In genomic region chr12:54357802-54358619, GRCh38 we compare ENCODE assay signal across 1 cellular context.
A peak's percentile ranks its signal among the peaks of the same experiment; 100 is the strongest.
TF ChIP-seq lines count a peak whose summit lies in the region.

No MANE protein-coding gene starts in this region.

TF ChIP-seq in K562, 482 proteins besides CTCF, POLR2A, EP300 and RAD21 (continued from another document and continues in another):
- TF ChIP-seq ARID3A (IDR thresholded peaks at IDR 0.05; ENCODE audit: borderline replicate concordance, low read depth, low read length) = no peak
- no peak for TF ChIP-seq ZNF232 (CRISPR knock-in tag; IDR thresholded peaks at IDR 0.05)
- TF ChIP-seq ZNF124 (CRISPR knock-in tag; IDR thresholded peaks at IDR 0.05) = no peak
- no peak for TF ChIP-seq ELK1 (CRISPR knock-in tag; IDR thresholded peaks at IDR 0.05)
- TF ChIP-seq DMBX1 (CRISPR knock-in tag; IDR thresholded peaks at IDR 0.05; ENCODE audit: borderline replicate concordance) = no peak
- TF ChIP-seq POU5F1 (IDR thresholded peaks at IDR 0.05; ENCODE audit: borderline replicate concordance, low read depth, low read length, partially characterized antibody) = no peak
- TF ChIP-seq ZBTB40 (IDR thresholded peaks at IDR 0.05) = 0 out of 2 replicates have a peak, but pooled peaks have one; percentile 72
- TF ChIP-seq ZBTB40 (CRISPR knock-in tag; IDR thresholded peaks at IDR 0.05) = no peak
- peak; percentile 73 to 83 for TF ChIP-seq AFF1 (IDR thresholded peaks at IDR 0.05; ENCODE audit: low read depth in 1 of 2, partially characterized antibody in 2 of 2)
- no peak for TF ChIP-seq ZNF551 (CRISPR knock-in tag; IDR thresholded peaks at IDR 0.05)
- TF ChIP-seq ETV5 (CRISPR knock-in tag; IDR thresholded peaks at IDR 0.05; ENCODE audit: low read depth) = no peak
- no peak for TF ChIP-seq ZBTB1 (CRISPR knock-in tag; IDR thresholded peaks at IDR 0.05; ENCODE audit: borderline replicate concordance, low read depth)
- no peak for TF ChIP-seq HDAC8 (tag; IDR thresholded peaks at IDR 0.05)
- TF ChIP-seq ZNF655 (CRISPR knock-in tag; IDR thresholded peaks at IDR 0.05) = no peak
- TF ChIP-seq ZHX1 (conservative IDR thresholded peaks at IDR 0.05; ENCODE audit: low read length) = no peak
- no peak for TF ChIP-seq HES1 (IDR thresholded peaks at IDR 0.05; ENCODE audit: low read depth)
- TF ChIP-seq E2F5 (CRISPR knock-in tag; IDR thresholded peaks at IDR 0.05) = no peak
- no peak for TF ChIP-seq NR2C1 (IDR thresholded peaks at IDR 0.05)
- no peak for TF ChIP-seq NR2C1 (tag; IDR thresholded peaks at IDR 0.05)
- TF ChIP-seq ATF4 (CRISPR knock-in tag; IDR thresholded peaks at IDR 0.05) = no peak
- TF ChIP-seq SIX5 (IDR thresholded peaks at IDR 0.05; ENCODE audit: borderline replicate concordance in 1 of 2, insufficient read depth in 1 of 2, low read depth in 1 of 2, low read length in 2 of 2) = no peak
- TF ChIP-seq POLR2AphosphoS5 (IDR thresholded peaks at IDR 0.05; ENCODE audit: control insufficient read depth, insufficient read depth, low read depth, low read length) = peak; percentile 46
- peak in 1 of 2 experiments; percentile 26; a peak in 2 of 4 replicates for TF ChIP-seq HDAC1 (IDR thresholded peaks at IDR 0.05)
- no peak for TF ChIP-seq FUS (optimal IDR thresholded peaks at IDR 0.05; ENCODE audit: low read depth, low read length)
- TF ChIP-seq TAF7 (tag; IDR thresholded peaks at IDR 0.05) = peak; percentile 41; the same call in 1 of the 2 replicates
- TF ChIP-seq HMG20A (CRISPR knock-in tag; conservative IDR thresholded peaks at IDR 0.05) = no peak
- no peak for TF ChIP-seq CC2D1A (IDR thresholded peaks at IDR 0.05)
- TF ChIP-seq SMARCE1 (IDR thresholded peaks at IDR 0.05) = 0 out of 2 replicates have a peak, but pooled peaks have one; percentile 67
- TF ChIP-seq CSDE1 (IDR thresholded peaks at IDR 0.05) = 0 out of 4 replicates have a peak, but pooled peaks of 1 of the 2 experiments have one; percentile 73
- no peak for TF ChIP-seq ZFX (CRISPR knock-in tag; IDR thresholded peaks at IDR 0.05)
- TF ChIP-seq MTA2 (IDR thresholded peaks at IDR 0.05; ENCODE audit: low read depth) = no peak
